Comparison of ENCODE assay signal across 1 cellular context in the genomic region with DNA sequence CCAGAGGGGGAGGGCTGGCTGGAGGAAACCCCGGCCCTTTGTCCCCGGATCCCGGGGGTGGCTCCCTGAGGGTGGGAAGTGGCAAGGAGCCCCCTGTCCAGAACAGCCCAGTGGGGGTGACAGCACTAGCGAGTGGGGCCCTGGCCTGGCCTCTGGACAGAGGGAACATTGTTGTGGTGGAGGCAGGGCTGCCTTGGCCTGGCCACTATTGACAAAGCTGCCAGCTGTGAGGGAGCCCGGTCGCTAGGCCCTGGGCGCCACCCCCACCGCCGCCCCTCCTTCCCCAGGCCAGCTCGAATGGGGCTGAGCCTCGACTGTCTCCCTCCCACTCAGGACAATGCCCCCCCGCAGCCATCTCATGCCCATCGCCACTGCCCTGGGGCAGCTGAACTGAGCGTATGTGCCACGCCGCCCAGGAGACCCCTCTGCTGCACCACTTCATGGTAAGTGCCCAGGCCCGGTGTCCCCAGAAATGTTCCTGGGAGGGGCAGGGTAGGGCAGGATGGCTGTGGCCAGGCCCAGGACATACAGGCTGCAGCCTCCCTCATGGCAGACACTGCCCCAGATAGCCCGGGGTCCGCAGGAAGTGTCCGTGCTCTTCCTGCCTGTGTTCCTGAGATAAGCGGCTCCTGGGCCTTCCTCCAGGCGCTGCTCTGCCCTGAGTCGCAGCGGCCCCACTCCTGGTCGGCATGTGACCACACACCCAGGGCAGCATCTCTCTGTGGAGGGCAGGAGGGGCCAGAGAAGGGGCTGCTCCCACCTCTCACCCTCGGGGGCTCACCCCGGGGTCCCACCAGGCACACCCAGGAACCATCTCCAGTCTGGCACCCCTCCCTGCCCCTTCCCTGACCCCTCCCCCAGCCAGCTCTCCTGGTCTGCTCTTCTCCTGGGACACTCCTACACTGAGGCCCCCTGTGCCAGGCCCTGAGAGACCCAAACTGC.
TF ChIP-seq lines count a peak whose summit lies in the region.

No MANE protein-coding gene starts in this region.

TF ChIP-seq in K562, 482 proteins besides CTCF, POLR2A, EP300 and RAD21 (continued from another document and continues in another):
- TF ChIP-seq, protein P1, sequence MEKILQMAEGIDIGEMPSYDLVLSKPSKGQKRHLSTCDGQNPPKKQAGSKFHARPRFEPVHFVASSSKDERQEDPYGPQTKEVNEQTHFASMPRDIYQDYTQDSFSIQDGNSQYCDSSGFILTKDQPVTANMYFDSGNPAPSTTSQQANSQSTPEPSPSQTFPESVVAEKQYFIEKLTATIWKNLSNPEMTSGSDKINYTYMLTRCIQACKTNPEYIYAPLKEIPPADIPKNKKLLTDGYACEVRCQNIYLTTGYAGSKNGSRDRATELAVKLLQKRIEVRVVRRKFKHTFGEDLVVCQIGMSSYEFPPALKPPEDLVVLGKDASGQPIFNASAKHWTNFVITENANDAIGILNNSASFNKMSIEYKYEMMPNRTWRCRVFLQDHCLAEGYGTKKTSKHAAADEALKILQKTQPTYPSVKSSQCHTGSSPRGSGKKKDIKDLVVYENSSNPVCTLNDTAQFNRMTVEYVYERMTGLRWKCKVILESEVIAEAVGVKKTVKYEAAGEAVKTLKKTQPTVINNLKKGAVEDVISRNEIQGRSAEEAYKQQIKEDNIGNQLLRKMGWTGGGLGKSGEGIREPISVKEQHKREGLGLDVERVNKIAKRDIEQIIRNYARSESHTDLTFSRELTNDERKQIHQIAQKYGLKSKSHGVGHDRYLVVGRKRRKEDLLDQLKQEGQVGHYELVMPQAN (IDR thresholded peaks at IDR 0.05; ENCODE audit: borderline replicate concordance) = no peak; the same call in 1 of the 2 replicates
- TF ChIP-seq MYBL2 (IDR thresholded peaks at IDR 0.05; ENCODE audit: low read depth) (no peak), MYBL2 (CRISPR knock-in tag; IDR thresholded peaks at IDR 0.05; ENCODE audit: borderline replicate concordance) (no peak), TAF15 (IDR thresholded peaks at IDR 0.05; ENCODE audit: low read depth, low read length) (no peak), PCBP1 (IDR thresholded peaks at IDR 0.05; ENCODE audit: low read depth, low read length, poor library complexity, severe bottlenecking) (no peak), CHD2 (IDR thresholded peaks at IDR 0.05; ENCODE audit: low read depth, low read length) (no peak), CCAR2 (IDR thresholded peaks at IDR 0.05; ENCODE audit: low read depth, low read length) (no peak), NR4A1 (CRISPR knock-in tag; IDR thresholded peaks at IDR 0.05) (no peak), NR4A1 (tag; IDR thresholded peaks at IDR 0.05) (peak; percentile 68; the same call in 1 of the 2 replicates), BDP1 (IDR thresholded peaks at IDR 0.05; ENCODE audit: insufficient read depth, insufficient read length) (no peak), ZEB2 (IDR thresholded peaks at IDR 0.05) (0 out of 2 replicates have a peak, but pooled peaks have one; percentile 30), CBX5 (IDR thresholded peaks at IDR 0.05; ENCODE audit: borderline replicate concordance, low read depth) (no peak), RUNX1 (IDR thresholded peaks at IDR 0.05; ENCODE audit: low read depth) (peak; percentile 78; the same call in 1 of the 2 replicates), HEY1 (CRISPR knock-in tag; IDR thresholded peaks at IDR 0.05; ENCODE audit: borderline replicate concordance) (no peak), PRPF4 (IDR thresholded peaks at IDR 0.05; ENCODE audit: insufficient read depth, low read depth, low read length, poor library complexity, severe bottlenecking) (no peak), FOSL1 (tag; conservative IDR thresholded peaks at IDR 0.05) (no peak), TGIF2 (CRISPR knock-in tag; IDR thresholded peaks at IDR 0.05) (no peak), BCOR (IDR thresholded peaks at IDR 0.05) (peak; percentile 46), CHCHD3 (CRISPR knock-in tag; IDR thresholded peaks at IDR 0.05) (no peak), MXI1 (IDR thresholded peaks at IDR 0.05; ENCODE audit: low read depth, low read length) (no peak), SRSF3 (IDR thresholded peaks at IDR 0.05; ENCODE audit: insufficient read depth, low read length) (no peak), CSDE1 (IDR thresholded peaks at IDR 0.05) (no peak), HDAC8 (tag; IDR thresholded peaks at IDR 0.05) (no peak), SREBF2 (CRISPR knock-in tag; IDR thresholded peaks at IDR 0.05) (no peak), ZNF644 (tag; IDR thresholded peaks at IDR 0.05; ENCODE audit: low read depth) (no peak), FOS (IDR thresholded peaks at IDR 0.05; ENCODE audit: extremely low read depth, insufficient read length) (no peak), EWSR1 (IDR thresholded peaks at IDR 0.05; ENCODE audit: borderline replicate concordance, low read depth, partially characterized antibody) (no peak), ELF4 (CRISPR knock-in tag; IDR thresholded peaks at IDR 0.05) (no peak), RAD51 (IDR thresholded peaks at IDR 0.05; ENCODE audit: borderline replicate concordance, low read depth) (peak; percentile 63; the same call in 1 of the 2 replicates), EHMT2 (IDR thresholded peaks at IDR 0.05) (no peak), CREBBP (IDR thresholded peaks at IDR 0.05; ENCODE audit: low read depth, low read length) (no peak), HMG20A (CRISPR knock-in tag; conservative IDR thresholded peaks at IDR 0.05) (no peak), ZNF830 (CRISPR knock-in tag; IDR thresholded peaks at IDR 0.05) (no peak), HLTF (IDR thresholded peaks at IDR 0.05) (no peak), HDGF (IDR thresholded peaks at IDR 0.05) (no peak), ZNF408 (CRISPR knock-in tag; IDR thresholded peaks at IDR 0.05; ENCODE audit: low read depth) (no peak), RBM25 (IDR thresholded peaks at IDR 0.05; ENCODE audit: low read depth, low read length, severe bottlenecking) (no peak), L3MBTL2 (IDR thresholded peaks at IDR 0.05) (peak; percentile 77), SMAD3 (CRISPR knock-in tag; conservative IDR thresholded peaks at IDR 0.05) (no peak), IFI16 (CRISPR knock-in tag; IDR thresholded peaks at IDR 0.05) (no peak), ZFP30 (CRISPR knock-in tag; IDR thresholded peaks at IDR 0.05; ENCODE audit: borderline replicate concordance) (no peak), FOXJ2 (tag; IDR thresholded peaks at IDR 0.05) (peak; percentile 54; the same call in 1 of the 2 replicates), ZNF583 (CRISPR knock-in tag; IDR thresholded peaks at IDR 0.05) (0 out of 2 replicates have a peak, but pooled peaks have one; percentile 35), HNRNPH1 (optimal IDR thresholded peaks at IDR 0.05; ENCODE audit: low read depth, low read length) (no peak), GATAD2A (IDR thresholded peaks at IDR 0.05) (no peak)
- TF ChIP-seq, protein P2, sequence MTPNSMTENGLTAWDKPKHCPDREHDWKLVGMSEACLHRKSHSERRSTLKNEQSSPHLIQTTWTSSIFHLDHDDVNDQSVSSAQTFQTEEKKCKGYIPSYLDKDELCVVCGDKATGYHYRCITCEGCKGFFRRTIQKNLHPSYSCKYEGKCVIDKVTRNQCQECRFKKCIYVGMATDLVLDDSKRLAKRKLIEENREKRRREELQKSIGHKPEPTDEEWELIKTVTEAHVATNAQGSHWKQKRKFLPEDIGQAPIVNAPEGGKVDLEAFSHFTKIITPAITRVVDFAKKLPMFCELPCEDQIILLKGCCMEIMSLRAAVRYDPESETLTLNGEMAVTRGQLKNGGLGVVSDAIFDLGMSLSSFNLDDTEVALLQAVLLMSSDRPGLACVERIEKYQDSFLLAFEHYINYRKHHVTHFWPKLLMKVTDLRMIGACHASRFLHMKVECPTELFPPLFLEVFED (CRISPR knock-in tag; conservative IDR thresholded peaks at IDR 0.05) = no peak
- TF ChIP-seq, protein P3, sequence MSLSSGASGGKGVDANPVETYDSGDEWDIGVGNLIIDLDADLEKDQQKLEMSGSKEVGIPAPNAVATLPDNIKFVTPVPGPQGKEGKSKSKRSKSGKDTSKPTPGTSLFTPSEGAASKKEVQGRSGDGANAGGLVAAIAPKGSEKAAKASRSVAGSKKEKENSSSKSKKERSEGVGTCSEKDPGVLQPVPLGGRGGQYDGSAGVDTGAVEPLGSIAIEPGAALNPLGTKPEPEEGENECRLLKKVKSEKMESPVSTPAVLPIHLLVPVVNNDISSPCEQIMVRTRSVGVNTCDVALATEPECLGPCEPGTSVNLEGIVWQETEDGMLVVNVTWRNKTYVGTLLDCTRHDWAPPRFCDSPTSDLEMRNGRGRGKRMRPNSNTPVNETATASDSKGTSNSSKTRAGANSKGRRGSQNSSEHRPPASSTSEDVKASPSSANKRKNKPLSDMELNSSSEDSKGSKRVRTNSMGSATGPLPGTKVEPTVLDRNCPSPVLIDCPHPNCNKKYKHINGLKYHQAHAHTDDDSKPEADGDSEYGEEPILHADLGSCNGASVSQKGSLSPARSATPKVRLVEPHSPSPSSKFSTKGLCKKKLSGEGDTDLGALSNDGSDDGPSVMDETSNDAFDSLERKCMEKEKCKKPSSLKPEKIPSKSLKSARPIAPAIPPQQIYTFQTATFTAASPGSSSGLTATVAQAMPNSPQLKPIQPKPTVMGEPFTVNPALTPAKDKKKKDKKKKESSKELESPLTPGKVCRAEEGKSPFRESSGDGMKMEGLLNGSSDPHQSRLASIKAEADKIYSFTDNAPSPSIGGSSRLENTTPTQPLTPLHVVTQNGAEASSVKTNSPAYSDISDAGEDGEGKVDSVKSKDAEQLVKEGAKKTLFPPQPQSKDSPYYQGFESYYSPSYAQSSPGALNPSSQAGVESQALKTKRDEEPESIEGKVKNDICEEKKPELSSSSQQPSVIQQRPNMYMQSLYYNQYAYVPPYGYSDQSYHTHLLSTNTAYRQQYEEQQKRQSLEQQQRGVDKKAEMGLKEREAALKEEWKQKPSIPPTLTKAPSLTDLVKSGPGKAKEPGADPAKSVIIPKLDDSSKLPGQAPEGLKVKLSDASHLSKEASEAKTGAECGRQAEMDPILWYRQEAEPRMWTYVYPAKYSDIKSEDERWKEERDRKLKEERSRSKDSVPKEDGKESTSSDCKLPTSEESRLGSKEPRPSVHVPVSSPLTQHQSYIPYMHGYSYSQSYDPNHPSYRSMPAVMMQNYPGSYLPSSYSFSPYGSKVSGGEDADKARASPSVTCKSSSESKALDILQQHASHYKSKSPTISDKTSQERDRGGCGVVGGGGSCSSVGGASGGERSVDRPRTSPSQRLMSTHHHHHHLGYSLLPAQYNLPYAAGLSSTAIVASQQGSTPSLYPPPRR (CRISPR knock-in tag; IDR thresholded peaks at IDR 0.05; ENCODE audit: borderline replicate concordance) = no peak
- TF ChIP-seq, protein P4, sequence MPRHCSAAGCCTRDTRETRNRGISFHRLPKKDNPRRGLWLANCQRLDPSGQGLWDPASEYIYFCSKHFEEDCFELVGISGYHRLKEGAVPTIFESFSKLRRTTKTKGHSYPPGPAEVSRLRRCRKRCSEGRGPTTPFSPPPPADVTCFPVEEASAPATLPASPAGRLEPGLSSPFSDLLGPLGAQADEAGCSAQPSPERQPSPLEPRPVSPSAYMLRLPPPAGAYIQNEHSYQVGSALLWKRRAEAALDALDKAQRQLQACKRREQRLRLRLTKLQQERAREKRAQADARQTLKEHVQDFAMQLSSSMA (CRISPR knock-in tag; IDR thresholded peaks at IDR 0.05) = no peak
- TF ChIP-seq, protein P5, sequence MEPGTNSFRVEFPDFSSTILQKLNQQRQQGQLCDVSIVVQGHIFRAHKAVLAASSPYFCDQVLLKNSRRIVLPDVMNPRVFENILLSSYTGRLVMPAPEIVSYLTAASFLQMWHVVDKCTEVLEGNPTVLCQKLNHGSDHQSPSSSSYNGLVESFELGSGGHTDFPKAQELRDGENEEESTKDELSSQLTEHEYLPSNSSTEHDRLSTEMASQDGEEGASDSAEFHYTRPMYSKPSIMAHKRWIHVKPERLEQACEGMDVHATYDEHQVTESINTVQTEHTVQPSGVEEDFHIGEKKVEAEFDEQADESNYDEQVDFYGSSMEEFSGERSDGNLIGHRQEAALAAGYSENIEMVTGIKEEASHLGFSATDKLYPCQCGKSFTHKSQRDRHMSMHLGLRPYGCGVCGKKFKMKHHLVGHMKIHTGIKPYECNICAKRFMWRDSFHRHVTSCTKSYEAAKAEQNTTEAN (CRISPR knock-in tag; IDR thresholded peaks at IDR 0.05) = no peak
